Comparison of ENCODE assay signal across 26 cellular contexts in genomic region chr21:40185208-40185607, GRCh38.
"Had no signal": no experiment of that assay in that cellular context is flagged by ENCODE, and none has a peak within 500 bp of the region (broad histone marks: within the 10 kb centered on the region; RNA-seq: fewer than 3 reads in every experiment).

No MANE protein-coding gene starts in this region.

- H3K36me3 Mint-ChIP-seq: neural progenitor cell; stimulated activated effector memory CD8-positive, alpha-beta T cell treated with anti-CD3 and anti-CD28 coated beads, Interleukin-12 subunit alpha, Interleukin-12 subunit beta, amount 100 ng/mL, for 72 hours had no signal

- H3K27ac ChIP-seq: neural progenitor cell, neutrophil, pancreas, prostate gland, right atrium auricular region, sigmoid colon, stomach, thoracic aorta, thyroid gland, tibial nerve, vagina had no signal

- ATAC-seq: naive thymus-derived CD4-positive, alpha-beta T cell; stimulated activated effector memory CD8-positive, alpha-beta T cell treated with anti-CD3 and anti-CD28 coated beads, Interleukin-12 subunit alpha, Interleukin-12 subunit beta, amount 100 ng/mL, for 72 hours; stimulated activated naive B cell treated with anti-CD40 and anti-IgM and Interleukin-4, amounts not matched to agents 10 μg/mL and 1 μg/mL and 100 μg/mL, for 72 hours had no signal

- H3K4me3 Mint-ChIP-seq: naive thymus-derived CD4-positive, alpha-beta T cell; natural killer cell; neural progenitor cell; stimulated activated effector memory CD8-positive, alpha-beta T cell treated with anti-CD3 and anti-CD28 coated beads, Interleukin-12 subunit alpha, Interleukin-12 subunit beta, amount 100 ng/mL, for 72 hours; stimulated activated naive B cell treated with anti-CD40 and anti-IgM and Interleukin-4, amounts not matched to agents 10 μg/mL and 1 μg/mL and 100 μg/mL, for 72 hours; stimulated activated naive CD8-positive, alpha-beta T cell treated with anti-CD3 and anti-CD28 coated beads, Interleukin-15, Interleukin-2, amounts not matched to agents 100 ng/mL and 50 ng/mL, for 24 hours; type B pancreatic cell had no signal

- H3K27ac Mint-ChIP-seq: naive thymus-derived CD4-positive, alpha-beta T cell; natural killer cell; neural progenitor cell; stimulated activated effector memory CD8-positive, alpha-beta T cell treated with anti-CD3 and anti-CD28 coated beads, Interleukin-12 subunit alpha, Interleukin-12 subunit beta, amount 100 ng/mL, for 72 hours; stimulated activated naive B cell treated with anti-CD40 and anti-IgM and Interleukin-4, amounts not matched to agents 10 μg/mL and 1 μg/mL and 100 μg/mL, for 72 hours; stimulated activated naive CD8-positive, alpha-beta T cell treated with anti-CD3 and anti-CD28 coated beads, Interleukin-15, Interleukin-2, amounts not matched to agents 100 ng/mL and 50 ng/mL, for 24 hours; type B pancreatic cell had no signal

- H3K9me3 ChIP-seq: pancreas, prostate gland, right atrium auricular region, thoracic aorta, thyroid gland, vagina had no signal

- H3K9ac ChIP-seq: neural progenitor cell had no signal

- H3K4me1 ChIP-seq: neural progenitor cell, pancreas, prostate gland, right atrium auricular region, sigmoid colon, thyroid gland had no signal

- H3K4me2 ChIP-seq: neural progenitor cell had no signal

- FAIRE-seq: pancreas, small intestine, urothelium cell line had no signal

- H3K36me3 ChIP-seq: neural progenitor cell, neutrophil, pancreas, prostate gland, right atrium auricular region, sigmoid colon, stomach, thoracic aorta, thyroid gland, tibial nerve, vagina had no signal

- H2AFZ ChIP-seq: neural progenitor cell had no signal

- H3K4me1 Mint-ChIP-seq: stimulated activated effector memory CD8-positive, alpha-beta T cell treated with anti-CD3 and anti-CD28 coated beads, Interleukin-12 subunit alpha, Interleukin-12 subunit beta, amount 100 ng/mL, for 72 hours had no signal

- H3K27me3 ChIP-seq: neural progenitor cell, neutrophil, pancreas, right atrium auricular region, thyroid gland, tibial nerve, vagina had no signal

- H3K4me3 ChIP-seq: neural progenitor cell, pancreas, prostate gland, right atrium auricular region, sigmoid colon, stomach, thoracic aorta, thyroid gland, tibial nerve, vagina had no signal

- DNase-seq: naive thymus-derived CD4-positive, alpha-beta T cell; natural killer cell; nucleus accumbens; pancreas; retina; sigmoid colon; small intestine; stimulated activated CD4-positive, alpha-beta T cell treated with anti-CD3 and anti-CD28 coated beads, Interleukin-15, amount 100 ng/mL, for 24 hours; stimulated activated CD4-positive, alpha-beta T cell treated with anti-CD3 and anti-CD28 coated beads, Interleukin-2, amount 100 ng/mL, for 24 hours; stimulated activated CD4-positive, alpha-beta T cell treated with anti-CD3 and anti-CD28 coated beads, Interleukin-2, amount 100 ng/mL, for 48 hours; stimulated activated CD4-positive, alpha-beta T cell treated with anti-CD3 and anti-CD28 coated beads, Interleukin-4, amount 100 ng/mL, for 24 hours; stimulated activated naive B cell treated with anti-CD40 and anti-IgM and Interleukin-4, amounts not matched to agents 10 μg/mL and 1 μg/mL and 100 μg/mL, for 72 hours; stimulated activated naive CD4-positive, alpha-beta T cell treated with Interleukin-2 at 50 U/mL for 16 hours; stomach; thyroid gland had no signal

- H3K27me3 Mint-ChIP-seq: stimulated activated naive B cell treated with anti-CD40 and anti-IgM and Interleukin-4, amounts not matched to agents 10 μg/mL and 1 μg/mL and 100 μg/mL, for 72 hours; stimulated activated naive CD8-positive, alpha-beta T cell treated with anti-CD3 and anti-CD28 coated beads, Interleukin-15, Interleukin-2, amounts not matched to agents 100 ng/mL and 50 ng/mL, for 24 hours had no signal
